In the genomic region with DNA sequence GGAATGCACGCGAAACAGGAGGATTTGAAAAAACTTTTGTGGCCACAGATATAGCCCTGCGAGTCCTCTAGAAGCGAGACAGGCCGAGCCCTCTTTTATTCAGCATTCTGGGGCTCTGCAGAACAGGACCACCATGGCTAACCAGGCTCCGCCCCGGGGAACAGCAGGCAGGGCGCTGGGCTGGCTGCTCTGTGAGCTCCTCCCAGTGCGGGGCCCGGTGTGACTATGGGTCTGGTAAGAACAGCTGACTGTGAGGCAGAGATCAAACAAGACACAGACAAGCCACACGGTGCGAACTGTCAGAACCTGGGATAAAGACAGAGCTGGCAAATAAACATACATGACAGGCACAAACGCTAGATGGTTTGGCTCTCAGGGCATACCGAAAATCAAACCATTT, we compare ENCODE assay signal across 1 cellular context.
TF ChIP-seq lines count a peak whose summit lies in the region.

No MANE protein-coding gene starts in this region.

TF ChIP-seq in SK-N-SH, 30 proteins besides CTCF, POLR2A, EP300 and RAD21:
- TF ChIP-seq SMC3 (IDR thresholded peaks at IDR 0.05; ENCODE audit: low read depth, low read length) = peak; percentile 26; the same call in 1 of the 2 replicates
- no peak for TF ChIP-seq EZH2phosphoT487 (IDR thresholded peaks at IDR 0.05; ENCODE audit: borderline replicate concordance, low read depth)
- no peak for TF ChIP-seq RFX5 (IDR thresholded peaks at IDR 0.05; ENCODE audit: low read length)
- TF ChIP-seq, protein P1, sequence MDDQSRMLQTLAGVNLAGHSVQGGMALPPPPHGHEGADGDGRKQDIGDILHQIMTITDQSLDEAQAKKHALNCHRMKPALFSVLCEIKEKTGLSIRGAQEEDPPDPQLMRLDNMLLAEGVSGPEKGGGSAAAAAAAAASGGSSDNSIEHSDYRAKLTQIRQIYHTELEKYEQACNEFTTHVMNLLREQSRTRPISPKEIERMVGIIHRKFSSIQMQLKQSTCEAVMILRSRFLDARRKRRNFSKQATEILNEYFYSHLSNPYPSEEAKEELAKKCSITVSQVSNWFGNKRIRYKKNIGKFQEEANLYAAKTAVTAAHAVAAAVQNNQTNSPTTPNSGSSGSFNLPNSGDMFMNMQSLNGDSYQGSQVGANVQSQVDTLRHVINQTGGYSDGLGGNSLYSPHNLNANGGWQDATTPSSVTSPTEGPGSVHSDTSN (IDR thresholded peaks at IDR 0.05) = 0 out of 2 replicates have a peak, but pooled peaks have one; percentile 6
- TF ChIP-seq, protein P2, sequence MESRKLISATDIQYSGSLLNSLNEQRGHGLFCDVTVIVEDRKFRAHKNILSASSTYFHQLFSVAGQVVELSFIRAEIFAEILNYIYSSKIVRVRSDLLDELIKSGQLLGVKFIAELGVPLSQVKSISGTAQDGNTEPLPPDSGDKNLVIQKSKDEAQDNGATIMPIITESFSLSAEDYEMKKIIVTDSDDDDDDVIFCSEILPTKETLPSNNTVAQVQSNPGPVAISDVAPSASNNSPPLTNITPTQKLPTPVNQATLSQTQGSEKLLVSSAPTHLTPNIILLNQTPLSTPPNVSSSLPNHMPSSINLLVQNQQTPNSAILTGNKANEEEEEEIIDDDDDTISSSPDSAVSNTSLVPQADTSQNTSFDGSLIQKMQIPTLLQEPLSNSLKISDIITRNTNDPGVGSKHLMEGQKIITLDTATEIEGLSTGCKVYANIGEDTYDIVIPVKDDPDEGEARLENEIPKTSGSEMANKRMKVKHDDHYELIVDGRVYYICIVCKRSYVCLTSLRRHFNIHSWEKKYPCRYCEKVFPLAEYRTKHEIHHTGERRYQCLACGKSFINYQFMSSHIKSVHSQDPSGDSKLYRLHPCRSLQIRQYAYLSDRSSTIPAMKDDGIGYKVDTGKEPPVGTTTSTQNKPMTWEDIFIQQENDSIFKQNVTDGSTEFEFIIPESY (IDR thresholded peaks at IDR 0.05; ENCODE audit: borderline replicate concordance, low read depth) = no peak
- no peak for TF ChIP-seq TAF1 (IDR thresholded peaks at IDR 0.05; ENCODE audit: borderline replicate concordance, low read depth, low read length)
- no peak for TF ChIP-seq RCOR1 (IDR thresholded peaks at IDR 0.05; ENCODE audit: low read length)
- peak; percentile 60; the same call in 1 of the 2 replicates for TF ChIP-seq FOXJ3 (CRISPR knock-in tag; IDR thresholded peaks at IDR 0.05)
- no peak for TF ChIP-seq NFIC (IDR thresholded peaks at IDR 0.05; ENCODE audit: borderline replicate concordance)
- peak; percentile 15 for TF ChIP-seq CHD2 (IDR thresholded peaks at IDR 0.05; ENCODE audit: low read length, partially characterized antibody)
- TF ChIP-seq GATA2 (CRISPR knock-in tag; IDR thresholded peaks at IDR 0.05) = no peak
- TF ChIP-seq, protein P3, sequence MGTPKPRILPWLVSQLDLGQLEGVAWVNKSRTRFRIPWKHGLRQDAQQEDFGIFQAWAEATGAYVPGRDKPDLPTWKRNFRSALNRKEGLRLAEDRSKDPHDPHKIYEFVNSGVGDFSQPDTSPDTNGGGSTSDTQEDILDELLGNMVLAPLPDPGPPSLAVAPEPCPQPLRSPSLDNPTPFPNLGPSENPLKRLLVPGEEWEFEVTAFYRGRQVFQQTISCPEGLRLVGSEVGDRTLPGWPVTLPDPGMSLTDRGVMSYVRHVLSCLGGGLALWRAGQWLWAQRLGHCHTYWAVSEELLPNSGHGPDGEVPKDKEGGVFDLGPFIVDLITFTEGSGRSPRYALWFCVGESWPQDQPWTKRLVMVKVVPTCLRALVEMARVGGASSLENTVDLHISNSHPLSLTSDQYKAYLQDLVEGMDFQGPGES (IDR thresholded peaks at IDR 0.05; ENCODE audit: low read depth, low read length) = no peak
- TF ChIP-seq MXI1 (IDR thresholded peaks at IDR 0.05; ENCODE audit: low read depth, low read length) = peak; percentile 96
- TF ChIP-seq, protein P4, sequence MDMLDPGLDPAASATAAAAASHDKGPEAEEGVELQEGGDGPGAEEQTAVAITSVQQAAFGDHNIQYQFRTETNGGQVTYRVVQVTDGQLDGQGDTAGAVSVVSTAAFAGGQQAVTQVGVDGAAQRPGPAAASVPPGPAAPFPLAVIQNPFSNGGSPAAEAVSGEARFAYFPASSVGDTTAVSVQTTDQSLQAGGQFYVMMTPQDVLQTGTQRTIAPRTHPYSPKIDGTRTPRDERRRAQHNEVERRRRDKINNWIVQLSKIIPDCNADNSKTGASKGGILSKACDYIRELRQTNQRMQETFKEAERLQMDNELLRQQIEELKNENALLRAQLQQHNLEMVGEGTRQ (IDR thresholded peaks at IDR 0.05; ENCODE audit: borderline replicate concordance, low read depth, low read length) = no peak
- no peak for TF ChIP-seq FOXM1 (IDR thresholded peaks at IDR 0.05; ENCODE audit: low read depth)
